17 cellular contexts compared by ENCODE assay signal in genomic region chr3:46709721-46710120, GRCh38. TPM values are rescaled to one million over a fixed set of nuclear protein-coding genes. Genes with fewer than 3 reads are reported as not detected.
"Had no signal": no experiment of that assay in that cellular context is flagged by ENCODE, and none has a peak within 500 bp of the region (broad histone marks: within the 10 kb centered on the region; RNA-seq: fewer than 3 reads in every experiment).

No MANE protein-coding gene starts in this region.

- H3K36me3 Mint-ChIP-seq: activated CD4-positive, alpha-beta memory T cell treated with anti-CD3 and anti-CD28 coated beads for 36 hours; natural killer cell had no signal

- H3K4me1 Mint-ChIP-seq: natural killer cell had no signal

- H3K27me3 ChIP-seq: adrenal gland, cardiac muscle cell, right atrium auricular region had no signal

- DNase-seq: activated CD4-positive, alpha-beta memory T cell treated with anti-CD3 and anti-CD28 coated beads for 36 hours; activated naive CD4-positive, alpha-beta T cell treated with Interleukin-2 at 50 U/mL for 16 hours; activated T-cell treated with anti-CD3 and anti-CD28 coated beads, Interleukin-2, amount 50 U/mL, for 48 hours; left ventricle myocardium superior; mesenchymal stem cell; nucleus accumbens; stimulated activated CD4-positive, alpha-beta T cell treated with anti-CD3 and anti-CD28 coated beads, Interleukin-1b, Interleukin-23, amount 100 ng/mL, for 48 hours; T1000 had no signal

- H3K4me1 ChIP-seq: adrenal gland, right atrium auricular region had no signal

- H3K4me3 Mint-ChIP-seq: activated CD4-positive, alpha-beta memory T cell treated with anti-CD3 and anti-CD28 coated beads for 36 hours; natural killer cell had no signal

- H3K27ac Mint-ChIP-seq: activated CD4-positive, alpha-beta memory T cell treated with anti-CD3 and anti-CD28 coated beads for 36 hours; natural killer cell; progenitor cell of endocrine pancreas had no signal

- H3K27ac ChIP-seq: adrenal gland, cardiac muscle cell, right atrium auricular region, SK-N-MC, thoracic aorta had no signal

- H3K27me3 Mint-ChIP-seq: activated CD4-positive, alpha-beta memory T cell treated with anti-CD3 and anti-CD28 coated beads for 36 hours had no signal

- H3K9me3 ChIP-seq: adrenal gland, right atrium auricular region, thoracic aorta had no signal

- H3K36me3 ChIP-seq: adrenal gland, cardiac muscle cell, right atrium auricular region, thoracic aorta had no signal

- H3K9me3 Mint-ChIP-seq: activated CD4-positive, alpha-beta memory T cell treated with anti-CD3 and anti-CD28 coated beads for 36 hours; natural killer cell had no signal

- H3K4me3 ChIP-seq: adrenal gland, cardiac muscle cell, right atrium auricular region, SK-N-MC, thoracic aorta had no signal

RNA-seq across cellular contexts. Expression of gene PRSS50, which starts 7.9 kb away (rescaled TPM):
- total RNA-seq: activated CD4-positive, alpha-beta memory T cell treated with anti-CD3 and anti-CD28 coated beads for 36 hours; esophagus mucosa had no signal
- polyA plus RNA-seq: keratinocyte had no signal

RNA-seq across cellular contexts. Expression of gene TMIE, which starts 8.5 kb away (rescaled TPM):
- total RNA-seq: natural killer cell, right atrium auricular region, thoracic aorta had no signal
